Comparison of ENCODE assay signal across 24 cellular contexts in genomic region chr2:203418271-203418670, GRCh38.
"Had no signal": no experiment of that assay in that cellular context is flagged by ENCODE, and none has a peak within 500 bp of the region (broad histone marks: within the 10 kb centered on the region; RNA-seq: fewer than 3 reads in every experiment).

No MANE protein-coding gene starts in this region.

- H3K4me3 ChIP-seq: MG63 had no signal

- H3K27me3 ChIP-seq: MG63 had no signal

- H3K27ac Mint-ChIP-seq: activated CD4-positive, alpha-beta memory T cell treated with anti-CD3 and anti-CD28 coated beads, Interleukin-2, amount 10 ng/mL, durations not matched to agents 7 days and 5 days; activated naive CD4-positive, alpha-beta T cell treated with anti-CD3 and anti-CD28 coated beads for 36 hours; activated naive CD8-positive, alpha-beta T cell; activated T-helper 17 cell treated with anti-CD3 and anti-CD28 coated beads, Interleukin-2, amount 50 U/mL, for 72 hours; T-helper 17 cell had no signal

- DNase-seq: activated CD4-positive, alpha-beta memory T cell treated with anti-CD3 and anti-CD28 coated beads, Interleukin-2, amount 10 ng/mL, durations not matched to agents 7 days and 5 days; activated CD4-positive, alpha-beta T cell treated with anti-CD3 and anti-CD28 coated beads, Interleukin-2, amount 50 U/mL, for 1 hour; activated CD4-positive, CD25-positive, alpha-beta regulatory T cell; activated gamma-delta T cell; activated naive CD4-positive, alpha-beta T cell treated with anti-CD3 and anti-CD28 coated beads for 36 hours; activated T-cell treated with anti-CD3 and anti-CD28 coated beads for 4 hours; activated T-cell treated with anti-CD3 and anti-CD28 coated beads, Interleukin-2, amount 50 U/mL, for 48 hours; MG63; MV-4-11; NCI-H1105; NCI-H1436; NCI-H1694 treated with DMSO at 0.1 percent for 48 hours; NCI-H2029 treated with DMSO at 0.1 percent for 48 hours; NCI-H510A treated with DMSO at 0.1 percent for 48 hours; NCI-H69; PC-3; SIG-M5; T-helper 17 cell; T1000 had no signal

- H3K4me1 Mint-ChIP-seq: activated CD4-positive, alpha-beta memory T cell treated with anti-CD3 and anti-CD28 coated beads, Interleukin-2, amount 10 ng/mL, durations not matched to agents 7 days and 5 days; activated T-helper 17 cell treated with anti-CD3 and anti-CD28 coated beads, Interleukin-2, amount 50 U/mL, for 72 hours had no signal

- H3K27ac ChIP-seq: KMS-11, VCaP had no signal

- H3K27me3 Mint-ChIP-seq: activated CD4-positive, alpha-beta memory T cell treated with anti-CD3 and anti-CD28 coated beads, Interleukin-2, amount 10 ng/mL, durations not matched to agents 7 days and 5 days; activated naive CD8-positive, alpha-beta T cell; activated T-helper 17 cell treated with anti-CD3 and anti-CD28 coated beads, Interleukin-2, amount 50 U/mL, for 72 hours; brain; T-helper 17 cell had no signal

- H3K4me3 Mint-ChIP-seq: activated CD4-positive, alpha-beta memory T cell treated with anti-CD3 and anti-CD28 coated beads, Interleukin-2, amount 10 ng/mL, durations not matched to agents 7 days and 5 days; activated naive CD4-positive, alpha-beta T cell treated with anti-CD3 and anti-CD28 coated beads for 36 hours; activated naive CD8-positive, alpha-beta T cell; activated T-helper 17 cell treated with anti-CD3 and anti-CD28 coated beads, Interleukin-2, amount 50 U/mL, for 72 hours; brain; T-helper 17 cell had no signal
